16 cellular contexts compared by ENCODE assay signal in the genomic region with DNA sequence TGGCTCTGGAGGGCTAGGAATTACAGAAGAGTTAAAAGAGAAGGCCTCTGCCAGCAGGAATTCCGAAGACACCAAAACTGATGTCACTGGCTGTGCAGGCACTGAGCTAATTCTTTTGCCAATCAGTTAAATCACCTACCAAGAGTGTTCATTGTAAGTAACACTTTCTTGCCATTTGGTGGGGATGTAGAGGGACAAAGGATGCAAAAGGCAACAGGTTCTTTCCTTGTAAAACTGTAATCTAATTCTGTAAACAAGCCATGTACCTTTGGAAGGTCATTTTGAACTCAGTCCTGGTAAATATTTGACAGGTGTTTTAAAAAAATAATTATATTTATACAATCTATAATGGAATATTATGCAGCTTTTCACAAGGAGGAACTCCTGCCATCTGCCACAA.
"Had no signal": no experiment of that assay in that cellular context is flagged by ENCODE, and none has a peak within 500 bp of the region (broad histone marks: within the 10 kb centered on the region; RNA-seq: fewer than 3 reads in every experiment).

No MANE protein-coding gene starts in this region.

- H3K9me3 Mint-ChIP-seq: naive thymus-derived CD4-positive, alpha-beta T cell had no signal

- ATAC-seq: esophagus mucosa; heart left ventricle; naive thymus-derived CD4-positive, alpha-beta T cell; pancreas; right cardiac atrium; stimulated activated naive CD8-positive, alpha-beta T cell treated with anti-CD3 and anti-CD28 coated beads, Interleukin-15, Interleukin-2, amounts not matched to agents 100 U/mL and 50 U/mL, for 24 hours; upper lobe of right lung had no signal

- H3K27me3 Mint-ChIP-seq: naive thymus-derived CD4-positive, alpha-beta T cell; progenitor cell of endocrine pancreas had no signal

- H3K36me3 Mint-ChIP-seq: naive thymus-derived CD4-positive, alpha-beta T cell had no signal

- H3K4me3 ChIP-seq: heart left ventricle, pancreas, smooth muscle cell, tibial nerve, upper lobe of right lung, vagina had no signal

- H3K9me3 ChIP-seq: pancreas, tibial nerve, upper lobe of right lung, vagina had no signal

- H3K4me1 ChIP-seq: pancreas, upper lobe of right lung, vagina had no signal

- H3K4me3 Mint-ChIP-seq: naive thymus-derived CD4-positive, alpha-beta T cell had no signal

- H3K27ac Mint-ChIP-seq: naive thymus-derived CD4-positive, alpha-beta T cell; progenitor cell of endocrine pancreas had no signal

- H3K27ac ChIP-seq: heart left ventricle, pancreas, tibial nerve, upper lobe of right lung, vagina had no signal

- DNase-seq: effector memory CD4-positive, alpha-beta T cell; heart left ventricle; hippocampal formation; kidney glomerular epithelial cell; naive thymus-derived CD4-positive, alpha-beta T cell; nucleus accumbens; pancreas; stimulated activated CD4-positive, alpha-beta T cell treated with anti-CD3 and anti-CD28 coated beads, Interleukin-2, amount 100 ng/mL, for 48 hours; stimulated activated naive CD8-positive, alpha-beta T cell treated with anti-CD3 and anti-CD28 coated beads, Interleukin-15, Interleukin-2, amounts not matched to agents 100 U/mL and 50 U/mL, for 24 hours; upper lobe of right lung had no signal

- H3K4me1 Mint-ChIP-seq: naive thymus-derived CD4-positive, alpha-beta T cell had no signal

- H3K27me3 ChIP-seq: heart left ventricle, pancreas, tibial nerve, upper lobe of right lung, vagina had no signal

- H3K36me3 ChIP-seq: heart left ventricle, pancreas, tibial nerve, upper lobe of right lung, vagina had no signal
